8 cellular contexts compared by ENCODE assay signal in the genomic region with DNA sequence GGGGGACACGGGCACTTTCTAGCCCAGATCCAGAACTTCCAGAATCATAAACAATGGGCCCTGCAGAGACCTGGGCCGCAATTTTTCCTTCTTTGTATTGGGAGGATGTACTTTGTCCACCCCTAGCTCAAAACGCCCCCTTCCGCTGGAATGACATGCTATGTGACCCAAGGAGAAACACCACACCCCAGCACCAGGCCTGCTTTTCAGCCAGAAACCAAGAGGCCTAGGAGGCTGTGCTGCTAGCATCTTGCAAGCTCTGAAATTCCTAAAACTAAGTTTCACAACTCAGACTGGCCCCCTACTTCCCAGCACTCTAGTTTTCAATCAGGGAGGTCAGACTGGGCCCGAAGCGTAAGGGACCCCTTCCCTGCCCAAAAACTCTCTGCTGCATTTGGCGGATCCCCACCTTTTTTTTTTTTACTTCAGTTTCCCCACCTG. TPM values are rescaled to one million over a fixed set of nuclear protein-coding genes. Genes with fewer than 3 reads are reported as not detected.
DNase-seq lines count a peak whose midpoint lies in the region; ATAC-seq and TF ChIP-seq lines count a peak whose summit lies in the region.

No MANE protein-coding gene starts in this region.

- peak overlapping the region; percentile 89 for H3K27ac Mint-ChIP-seq in glutamatergic neuron (ENCODE audit: unreplicated experiment)

- H3K9me3 ChIP-seq in A673 (ENCODE audit: low read depth, low read length, poor library complexity, severe bottlenecking) (no peaks in the 10 kb centered on the region), psoas muscle (no peaks in the 10 kb centered on the region)

- CTCF ChIA-PET in A673 (lab: Charles Lee) = interaction anchor here (0.5 to 2.5 kb wide), 5 partner anchors 17 to 452 kb away, joined by 3 to 74 read pairs (median 5); no protein-coding TSS in a partner anchor

- H3K4me1 Mint-ChIP-seq in glutamatergic neuron (ENCODE audit: low read depth, unreplicated experiment) = peaks cover 22% of the 10 kb centered on the region

- H3K27me3 ChIP-seq in A673 (replicated peaks; ENCODE audit: insufficient read depth, low read depth, low read length, poor library complexity) (no peaks in the 10 kb centered on the region), psoas muscle (ENCODE audit: insufficient read depth in 3 of 3, low read length in 2 of 3) (no peaks in the 10 kb centered on the region)

- H3K36me3 ChIP-seq in A673 (ENCODE audit: insufficient read depth, low read length, poor library complexity, severe bottlenecking) = no peaks in the 10 kb centered on the region
- no peaks in the 10 kb centered on the region for H3K36me3 ChIP-seq in psoas muscle (ENCODE audit: insufficient read depth in 1 of 2, low read depth in 1 of 2)

- WGBS in psoas muscle, 3 donors = 1 to 5% (median 4%) methylated on average over 7 of the region's 7 CpGs

- H3K9me3 Mint-ChIP-seq in glutamatergic neuron (ENCODE audit: unreplicated experiment) = peaks cover 6% of the 10 kb centered on the region

- DNase-seq in A673 (ENCODE audit: low spot score) = peak; percentile 54
- peak; percentile 40 for DNase-seq in GM04504 (ENCODE audit: low read depth)
- peak; percentile 8 for DNase-seq in NCI-H128 (lab: John Stamatoyannopoulos, UW; ENCODE audit: unreplicated experiment)
- DNase-seq in activated T-cell treated with anti-CD3 and anti-CD28 coated beads, Interleukin-2, amount 50 U/mL, for 48 hours = peak; percentile 69 to 73
- DNase-seq in glutamatergic neuron = peak; percentile 70
- DNase-seq in psoas muscle = peak in 1 of 2 donors; percentile 49
- DNase-seq in DMS114 treated with DMSO at 0.1 percent for 48 hours (lab: John Stamatoyannopoulos, UW; ENCODE audit: unreplicated experiment) = no peak

- H3K27ac ChIP-seq in A673 (ENCODE audit: low read depth, low read length, poor library complexity, severe bottlenecking) (peak overlapping the region; percentile 92), psoas muscle (peak overlapping the region; percentile 89)

- H3K4me3 ChIP-seq in A673 (ENCODE audit: low read depth, low read length, poor library complexity, severe bottlenecking) = peak overlapping the region; percentile 70
- H3K4me3 ChIP-seq in psoas muscle = peak overlapping the region; percentile 85

- peaks cover 5% of the 10 kb centered on the region for H3K27me3 Mint-ChIP-seq in glutamatergic neuron (ENCODE audit: unreplicated experiment)

- H3K4me1 ChIP-seq in A673 (ENCODE audit: insufficient read depth, low read length, poor library complexity, severe bottlenecking) (peaks cover 11% of the 10 kb centered on the region), psoas muscle (peaks cover 38% of the 10 kb centered on the region)

- H3K36me3 Mint-ChIP-seq in glutamatergic neuron (ENCODE audit: unreplicated experiment) = no peaks in the 10 kb centered on the region

- intact Hi-C loops in A673 (cut with micrococcal nuclease; ENCODE audit: unreplicated experiment) (loop anchor here (5.0 kb wide), 2 partner anchors 120 to 170 kb away; partner anchors contain the start of genes PIK3R2 and RAB3A), psoas muscle (cut with DNase I) (loop anchor here in 1 of 2 donors (2.0 kb wide), 1 partner anchor 118 kb away; the partner anchor contains the start of gene RAB3A)

- peak overlapping the region; percentile 93 for H3K4me3 Mint-ChIP-seq in glutamatergic neuron (ENCODE audit: unreplicated experiment)

- BruUV-seq in A673 (replicated peaks; lab: Mats Ljungman, UMichigan) = TSS peak; percentile 68

- TF ChIP-seq CTCF in A673 (conservative IDR thresholded peaks at IDR 0.05; ENCODE audit: low read depth, low read length) (0 out of 2 replicates have a peak, but pooled peaks have one; percentile 19), glutamatergic neuron (IDR thresholded peaks at IDR 0.05; ENCODE audit: partially characterized antibody, unreplicated experiment) (no peak), psoas muscle (IDR thresholded peaks at IDR 0.05) (no peak)

- POLR2A ChIA-PET in A673 (lab: Charles Lee; ENCODE audit: low non-redundant PET) = interaction anchor here (0.7 to 2.5 kb wide), 3 partner anchors 17 to 42 kb away, joined by 4 to 27 read pairs (median 4); partner anchors contain the start of gene JUND

- no peak for ATAC-seq in psoas muscle
- ATAC-seq in HG02981 (IDR thresholded peaks at IDR 0.05; ENCODE audit: unreplicated experiment) = no peak

RNA-seq across cellular contexts. Expression of gene LSM4, which starts 0.5 kb away (rescaled TPM):
- total RNA-seq in A673 (2021) = 252 and 262 TPM in 2 replicates
- 137 TPM for total RNA-seq in glutamatergic neuron (ENCODE audit: unreplicated experiment)
- total RNA-seq in psoas muscle = 100 to 1,000 TPM in 2 of 4 donors, 10 to 100 TPM in 2; 87.9 to 136 (median 112) TPM
- polyA plus RNA-seq in psoas muscle = 100 to 1,000 TPM; 118 to 215 (median 139) TPM

RNA-seq across cellular contexts. Expression of gene PGPEP1, which starts 18.1 kb away (rescaled TPM):
- total RNA-seq in A673 (2021) (15.8 and 23.0 TPM in 2 replicates), glutamatergic neuron (ENCODE audit: unreplicated experiment) (25.6 TPM), psoas muscle (10 to 100 TPM; 18.3 to 47.8 (median 31.7) TPM)
- 10 to 100 TPM in 1 of 3 donors, 1 to 10 TPM in 2; 8.0 to 13.8 (median 9.1) TPM for polyA plus RNA-seq in psoas muscle

RNA-seq across cellular contexts. Expression of gene JUND, which starts 40.9 kb away (rescaled TPM):
- total RNA-seq in A673 (2021) (128 and 136 TPM in 2 replicates), glutamatergic neuron (ENCODE audit: unreplicated experiment) (341 TPM), psoas muscle (10 to 100 TPM; 68.0 to 77.1 (median 72.1) TPM)
- polyA plus RNA-seq in psoas muscle = 10 to 100 TPM; 22.7 to 40.3 (median 38.9) TPM

RNA-seq across cellular contexts. Expression of gene IQCN, which starts 48.1 kb away (rescaled TPM):
- 10.2 and 12.0 TPM in 2 replicates for total RNA-seq in A673 (2021)
- 23.6 TPM for total RNA-seq in glutamatergic neuron (ENCODE audit: unreplicated experiment)
- total RNA-seq in psoas muscle = 1 to 10 TPM in 1 of 4 donors, under 1 TPM in 3; 0.32 to 1.5 (median 0.43) TPM
- polyA plus RNA-seq in psoas muscle = under 1 TPM; 0.12 to 0.57 (median 0.17) TPM
